Comparison of ENCODE assay signal across 3 cellular contexts in genomic region chr3:197270558-197271317, GRCh38.
TF ChIP-seq lines count a peak whose summit lies in the region.

No MANE protein-coding gene starts in this region.

TF ChIP-seq in A549, 52 proteins besides CTCF, POLR2A, EP300 and RAD21:
- TF ChIP-seq CEBPB (IDR thresholded peaks at IDR 0.05) (peak in 1 of 2 experiments; percentile 64; a peak in 2 of 4 replicates), MYC (IDR thresholded peaks at IDR 0.05; ENCODE audit: borderline replicate concordance, low read length) (no peak), HMGXB4 (CRISPR knock-in tag; IDR thresholded peaks at IDR 0.05; ENCODE audit: borderline replicate concordance) (no peak)

TF ChIP-seq in HepG2, 621 proteins besides CTCF, POLR2A, EP300 and RAD21 (continues in another document):
- TF ChIP-seq SIX1 (CRISPR knock-in tag; IDR thresholded peaks at IDR 0.05; ENCODE audit: borderline replicate concordance) (peak; percentile 93), STAG1 (CRISPR knock-in tag; IDR thresholded peaks at IDR 0.05) (no peak), MIER3 (CRISPR knock-in tag; IDR thresholded peaks at IDR 0.05; ENCODE audit: borderline replicate concordance) (no peak), NCOA2 (CRISPR knock-in tag; IDR thresholded peaks at IDR 0.05) (peak; percentile 57; the same call in 1 of the 2 replicates), ARID4A (CRISPR knock-in tag; IDR thresholded peaks at IDR 0.05; ENCODE audit: borderline replicate concordance) (peak; percentile 35; the same call in 1 of the 2 replicates), FOSL2 (CRISPR knock-in tag; IDR thresholded peaks at IDR 0.05) (peak; percentile 88), ZNF646 (CRISPR knock-in tag; IDR thresholded peaks at IDR 0.05) (peak; percentile 97), GMEB1 (CRISPR knock-in tag; IDR thresholded peaks at IDR 0.05; ENCODE audit: borderline replicate concordance) (no peak), ZNF180 (CRISPR knock-in tag; IDR thresholded peaks at IDR 0.05; ENCODE audit: borderline replicate concordance, low read depth) (no peak)

TF ChIP-seq in SK-N-SH, 30 proteins besides CTCF, POLR2A, EP300 and RAD21:
- no peak for TF ChIP-seq ELF1 (IDR thresholded peaks at IDR 0.05)
- TF ChIP-seq TAF1 (IDR thresholded peaks at IDR 0.05; ENCODE audit: borderline replicate concordance, low read depth, low read length) = no peak
- no peak for TF ChIP-seq MAX (IDR thresholded peaks at IDR 0.05; ENCODE audit: low read depth)
- no peak for TF ChIP-seq SIN3A (IDR thresholded peaks at IDR 0.05; ENCODE audit: borderline replicate concordance, low read depth, low read length)
- TF ChIP-seq FOXJ3 (CRISPR knock-in tag; IDR thresholded peaks at IDR 0.05) = no peak
- no peak for TF ChIP-seq PBX3 (IDR thresholded peaks at IDR 0.05)
- no peak for TF ChIP-seq FOSL2 (IDR thresholded peaks at IDR 0.05; ENCODE audit: borderline replicate concordance, low read depth)
- TF ChIP-seq RXRA (IDR thresholded peaks at IDR 0.05; ENCODE audit: borderline replicate concordance, low read depth) = no peak
TF ChIP-seq in SK-N-SH: peak in this region for 0.
